In genomic region chr20:35020108-35021031, GRCh38 we compare ENCODE assay signal across 16 cellular contexts.
DNase-seq lines count a peak whose midpoint lies in the region; ATAC-seq, FAIRE-seq and TF ChIP-seq lines count a peak whose summit lies in the region.
"Had no signal": no experiment of that assay in that cellular context is flagged by ENCODE, and none has a peak within 500 bp of the region (broad histone marks: within the 10 kb centered on the region; RNA-seq: fewer than 3 reads in every experiment).

No MANE protein-coding gene starts in this region.

- H3K4me1 ChIP-seq in DND-41 (ENCODE audit: insufficient read depth, low read length) = no peaks in the 10 kb centered on the region
- no peaks in the 10 kb centered on the region for H3K4me1 ChIP-seq in RWPE2 (ENCODE audit: insufficient read depth, poor library complexity, severe bottlenecking)
- H3K4me1 ChIP-seq in pancreas = no peaks in the 10 kb centered on the region
- H3K4me1 ChIP-seq: HAP-1, thyroid gland had no signal

- H3K79me2 ChIP-seq in DND-41 (ENCODE audit: insufficient read depth, low read length) = peaks cover 5% of the 10 kb centered on the region; the same call in 1 of the 2 replicates

- FAIRE-seq in pancreas (lab: Jason Lieb, UNC) = no peak
- FAIRE-seq: bronchial epithelial cell, HTR-8/SVneo had no signal

- peaks cover 23% of the 10 kb centered on the region; the same call in 1 of the 2 replicates for H4K20me1 ChIP-seq in DND-41 (ENCODE audit: insufficient read depth, low read length)

- TF ChIP-seq CTCF in DND-41 (IDR thresholded peaks at IDR 0.05; ENCODE audit: borderline replicate concordance, extremely low read depth, low read length, poor library complexity, severe bottlenecking) (no peak), RWPE2 (IDR thresholded peaks at IDR 0.05; ENCODE audit: poor library complexity, severe bottlenecking) (no peak), fibroblast of villous mesenchyme (IDR thresholded peaks at IDR 0.05; ENCODE audit: insufficient read depth, low read depth, low read length) (no peak), pancreas (IDR thresholded peaks at IDR 0.05) (no peak), WERI-Rb-1 (IDR thresholded peaks at IDR 0.05; ENCODE audit: low read depth, low read length) (no peak)

- H3K4me3 ChIP-seq in DND-41 (ENCODE audit: low read depth in 1 of 2, low read length in 2 of 2) (no peak overlapping the region), RWPE2 (ENCODE audit: severe bottlenecking) (no peak overlapping the region), fibroblast of villous mesenchyme (ENCODE audit: low read depth, low read length) (no peak overlapping the region), pancreas (no peak overlapping the region), WERI-Rb-1 (ENCODE audit: low read depth, low read length) (no peak overlapping the region)
- H3K4me3 ChIP-seq: HAP-1, thyroid gland had no signal

- no peak overlapping the region for H2AFZ ChIP-seq in DND-41 (ENCODE audit: low read depth, low read length)

- H3K27me3 ChIP-seq in DND-41 (ENCODE audit: insufficient read depth, low read length, poor library complexity) = no peaks in the 10 kb centered on the region
- no peaks in the 10 kb centered on the region for H3K27me3 ChIP-seq in RWPE2 (ENCODE audit: insufficient read depth, poor library complexity, severe bottlenecking)
- no peaks in the 10 kb centered on the region for H3K27me3 ChIP-seq in pancreas
- H3K27me3 ChIP-seq in WERI-Rb-1 (ENCODE audit: insufficient read depth, low read depth, severe bottlenecking) = no peaks in the 10 kb centered on the region
- H3K27me3 ChIP-seq: thyroid gland had no signal

- H3K36me3 ChIP-seq in DND-41 (ENCODE audit: insufficient read depth, low read length) (peaks cover 97% of the 10 kb centered on the region), RWPE2 (ENCODE audit: low read depth) (peaks cover 93% of the 10 kb centered on the region), pancreas (peaks cover 0 to 39% (median 2%) of the 10 kb centered on the region in 3 donors), WERI-Rb-1 (peaks cover 35% of the 10 kb centered on the region)

- H3K9me3 ChIP-seq in DND-41 (ENCODE audit: insufficient read depth, low read length, severe bottlenecking) = no peaks in the 10 kb centered on the region
- no peaks in the 10 kb centered on the region for H3K9me3 ChIP-seq in RWPE2 (ENCODE audit: severe bottlenecking)
- H3K9me3 ChIP-seq in pancreas = no peaks in the 10 kb centered on the region
- no peaks in the 10 kb centered on the region for H3K9me3 ChIP-seq in WERI-Rb-1 (ENCODE audit: severe bottlenecking)
- H3K9me3 ChIP-seq: HAP-1, thyroid gland had no signal

- H3K27ac ChIP-seq in DND-41 (ENCODE audit: low read length) = no peak overlapping the region
- H3K27ac ChIP-seq in RWPE2 (ENCODE audit: poor library complexity, severe bottlenecking) = no peak overlapping the region
- no peak overlapping the region for H3K27ac ChIP-seq in pancreas
- no peak overlapping the region for H3K27ac ChIP-seq in WERI-Rb-1
- H3K27ac ChIP-seq: thyroid gland had no signal

- 66 to 74% methylated on average over 10 of the region's 10 CpGs for WGBS in pancreas, 2 donors

- intact Hi-C loops in pancreas (cut with DNase I) = no loop called here

- no peak overlapping the region for H3K4me2 ChIP-seq in DND-41 (ENCODE audit: insufficient read depth, low read length)

- DNase-seq in DND-41 (peak; percentile 3), RWPE2 (ENCODE audit: low spot score) (peak; percentile 70), fibroblast of villous mesenchyme (ENCODE audit: low read depth) (peak; percentile 20), pancreas (peak in 2 of 6 donors; percentile 55 to 63), NCI-H526 (lab: John Stamatoyannopoulos, UW) (no peak), WERI-Rb-1 (no peak)
- DNase-seq: activated T-cell treated with anti-CD3 and anti-CD28 coated beads for 4 hours, COR-L47, NCI-H1092, NCI-H446 treated with DMSO at 0.1 percent for 48 hours, thyroid gland had no signal

- ATAC-seq in DND-41 (ENCODE audit: insufficient read depth, low read depth) (0 out of 3 replicates have a peak, but pooled peaks have one; percentile 13), RWPE2 (ENCODE audit: low read depth) (peak; percentile 11; the same call in 1 of the 3 replicates), pancreas (peak; percentile 30 to 71 (median 51)), GM21786 (IDR thresholded peaks at IDR 0.05; ENCODE audit: unreplicated experiment) (no peak), HG03097 (IDR thresholded peaks at IDR 0.05; ENCODE audit: low FRiP score, unreplicated experiment) (no peak)

- H3K9ac ChIP-seq in DND-41 (ENCODE audit: low read depth, low read length) = no peak overlapping the region

Comparison
In these comparisons a context has a peak if more than half of its experiments do, and no peak if none do; other contexts are left out.
1. ATAC-seq: peak in DND-41 (single experiment), RWPE2 (single experiment) and pancreas (4 of 4); none in GM21786 (single experiment) and HG03097 (single experiment).
2. DNase-seq: peak in DND-41 (single experiment), RWPE2 (single experiment) and fibroblast of villous mesenchyme (single experiment); none in NCI-H526 (0 of 2) and WERI-Rb-1 (single experiment).